Comparison of ENCODE assay signal across 28 cellular contexts in genomic region chr12:92272301-92272964, GRCh38.
DNase-seq lines count a peak whose midpoint lies in the region; ATAC-seq and TF ChIP-seq lines count a peak whose summit lies in the region.
"Had no signal": no experiment of that assay in that cellular context is flagged by ENCODE, and none has a peak within 500 bp of the region (broad histone marks: within the 10 kb centered on the region; RNA-seq: fewer than 3 reads in every experiment).

No MANE protein-coding gene starts in this region.

- no peaks in the 10 kb centered on the region for H3K36me3 Mint-ChIP-seq in mesothelial cell of epicardium
- H3K36me3 Mint-ChIP-seq: CD14-positive monocyte had no signal

- H3K9me3 Mint-ChIP-seq in mesothelial cell of epicardium: no peaks in the 10 kb centered on the region
- H3K9me3 Mint-ChIP-seq: dendritic cell treated with granulocyte-macrophage colony-stimulating factor and Interleukin-4, amounts not matched to agents 40 ng/mL and 50 ng/mL, for 4 days had no signal

- H3K4me1 Mint-ChIP-seq in mesothelial cell of epicardium: peaks cover 32% of the 10 kb centered on the region

- no peak for TF ChIP-seq CTCF in lower leg skin (IDR thresholded peaks at IDR 0.05)
- TF ChIP-seq CTCF in mesothelial cell of epicardium (IDR thresholded peaks at IDR 0.05; ENCODE audit: unreplicated experiment): no peak

- no peak overlapping the region for H3K4me3 ChIP-seq in lower leg skin (ENCODE audit: low read depth, poor library complexity, severe bottlenecking)
- H3K4me3 ChIP-seq: ascending aorta, GM12878, GM23248, right lobe of liver, uterus had no signal

- intact Hi-C loops in lower leg skin (cut with DNase I; ENCODE audit: low total_unique reads): no loop called here

- no peak overlapping the region for H3K27ac Mint-ChIP-seq in mesothelial cell of epicardium
- H3K27ac Mint-ChIP-seq: activated naive CD8-positive, alpha-beta T cell treated with anti-CD3 and anti-CD28 coated beads, Interleukin-2, amount 10 ng/mL, durations not matched to agents 7 days and 5 days; dendritic cell treated with granulocyte-macrophage colony-stimulating factor and Interleukin-4, amounts not matched to agents 40 ng/mL and 50 ng/mL, for 4 days; stimulated activated naive B cell treated with anti-CD40 and anti-IgM and Interleukin-4, amounts not matched to agents 10 μg/mL and 1 μg/mL and 100 μg/mL, for 72 hours had no signal

- 46 to 52% methylated on average over 8 of the region's 8 CpGs for WGBS in lower leg skin, 2 donors

- H3K27ac ChIP-seq in epithelial cell of prostate: peak overlapping the region; percentile 36
- H3K27ac ChIP-seq: ascending aorta, GM23248, right lobe of liver, uterus had no signal

- peaks cover 3% of the 10 kb centered on the region for H3K27me3 Mint-ChIP-seq in mesothelial cell of epicardium (ENCODE audit: low read depth)
- H3K27me3 Mint-ChIP-seq: activated naive CD8-positive, alpha-beta T cell treated with anti-CD3 and anti-CD28 coated beads, Interleukin-2, amount 10 ng/mL, durations not matched to agents 7 days and 5 days; dendritic cell treated with granulocyte-macrophage colony-stimulating factor and Interleukin-4, amounts not matched to agents 40 ng/mL and 50 ng/mL, for 4 days; stimulated activated naive B cell treated with anti-CD40 and anti-IgM and Interleukin-4, amounts not matched to agents 10 μg/mL and 1 μg/mL and 100 μg/mL, for 72 hours had no signal

- TF ChIP-seq POLR2A in lower leg skin (IDR thresholded peaks at IDR 0.05): no peak

- H3K4me3 Mint-ChIP-seq in mesothelial cell of epicardium: no peak overlapping the region
- H3K4me3 Mint-ChIP-seq: activated naive CD8-positive, alpha-beta T cell treated with anti-CD3 and anti-CD28 coated beads, Interleukin-2, amount 10 ng/mL, durations not matched to agents 7 days and 5 days; CD14-positive monocyte; dendritic cell treated with granulocyte-macrophage colony-stimulating factor and Interleukin-4, amounts not matched to agents 40 ng/mL and 50 ng/mL, for 4 days; stimulated activated naive B cell treated with anti-CD40 and anti-IgM and Interleukin-4, amounts not matched to agents 10 μg/mL and 1 μg/mL and 100 μg/mL, for 72 hours had no signal

- ATAC-seq in GM21447 (IDR thresholded peaks at IDR 0.05; ENCODE audit: unreplicated experiment): no peak
- no peak for ATAC-seq in HG02678 (IDR thresholded peaks at IDR 0.05; ENCODE audit: unreplicated experiment)
- ATAC-seq: GM12878; right lobe of liver; SK-N-SH treated with all-trans-retinoic acid at 6 μM for 48 hours; stimulated activated naive B cell treated with anti-CD40 and anti-IgM and Interleukin-4, amounts not matched to agents 10 μg/mL and 1 μg/mL and 100 μg/mL, for 72 hours had no signal

- DNase-seq in DMS79 (lab: John Stamatoyannopoulos, UW) (peak; percentile 99), NCI-H2227 (lab: John Stamatoyannopoulos, UW; ENCODE audit: unreplicated experiment) (peak; percentile 25), epithelial cell of prostate (ENCODE audit: low read depth, low spot score) (no peak), lower leg skin (ENCODE audit: low spot score in 2 of 2) (peak; percentile 66 to 86), mesothelial cell of epicardium (ENCODE audit: low spot score in 2 of 2, unreplicated experiment in 2 of 2) (no peak), activated gamma-delta T cell treated with Interleukin-2 at 50 U/mL for 16 hours (no peak)
- DNase-seq: 8988T; activated CD4-positive, alpha-beta T cell treated with anti-CD3 and anti-CD28 coated beads for 4 hours; activated CD8-positive, alpha-beta memory T cell treated with anti-CD3 and anti-CD28 coated beads for 24 hours; activated effector memory CD4-positive, alpha-beta T cell treated with anti-CD3 and anti-CD28 coated beads, Interleukin-2, amount 50 U/mL, for 16 hours; activated naive CD8-positive, alpha-beta T cell treated with anti-CD3 and anti-CD28 coated beads, Interleukin-2, amount 10 ng/mL, durations not matched to agents 7 days and 5 days; glutamatergic neuron; GM23248; NCI-H1105; NCI-H2029; NCI-H774; right lobe of liver; stimulated activated CD4-positive, alpha-beta T cell treated with anti-CD3 and anti-CD28 coated beads, Interleukin-4, amount 100 ng/mL, for 24 hours; stimulated activated naive B cell treated with anti-CD40 and anti-IgM and Interleukin-4, amounts not matched to agents 10 μg/mL and 1 μg/mL and 100 μg/mL, for 72 hours; T-helper 2 cell; uterus had no signal

Comparison
In these comparisons a context has a peak if more than half of its experiments do, and no peak if none do; other contexts are left out.
1. DNase-seq: peak in DMS79 (single experiment), NCI-H2227 (single experiment) and lower leg skin (2 of 2); none in epithelial cell of prostate (single experiment), mesothelial cell of epicardium (0 of 2) and activated gamma-delta T cell treated with Interleukin-2 at 50 U/mL for 16 hours (single experiment).